1 cellular context compared by ENCODE assay signal in the genomic region with DNA sequence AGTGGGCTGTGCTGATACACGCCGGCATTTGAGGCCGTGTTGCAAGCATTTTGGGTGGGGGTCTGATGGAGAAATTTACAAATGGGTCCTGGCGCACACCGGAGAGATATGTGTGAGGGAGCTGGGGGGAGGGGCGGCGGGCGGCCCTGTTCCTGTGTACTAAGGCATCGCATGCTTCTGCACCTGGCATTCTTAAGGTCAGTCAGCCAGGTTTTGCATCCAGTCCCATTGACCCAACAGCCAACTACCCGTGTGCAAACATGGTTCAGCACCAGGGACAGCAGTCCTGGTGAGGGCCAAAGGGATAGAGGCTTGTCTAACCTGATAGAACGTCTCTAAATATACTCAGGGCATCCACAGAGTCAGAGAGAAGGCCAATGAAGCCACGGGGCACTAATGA.
TF ChIP-seq lines count a peak whose summit lies in the region.

No MANE protein-coding gene starts in this region.

TF ChIP-seq in GM23338, 12 proteins besides CTCF, POLR2A, EP300 and RAD21 (continued from another document):
- TF ChIP-seq, protein P1, sequence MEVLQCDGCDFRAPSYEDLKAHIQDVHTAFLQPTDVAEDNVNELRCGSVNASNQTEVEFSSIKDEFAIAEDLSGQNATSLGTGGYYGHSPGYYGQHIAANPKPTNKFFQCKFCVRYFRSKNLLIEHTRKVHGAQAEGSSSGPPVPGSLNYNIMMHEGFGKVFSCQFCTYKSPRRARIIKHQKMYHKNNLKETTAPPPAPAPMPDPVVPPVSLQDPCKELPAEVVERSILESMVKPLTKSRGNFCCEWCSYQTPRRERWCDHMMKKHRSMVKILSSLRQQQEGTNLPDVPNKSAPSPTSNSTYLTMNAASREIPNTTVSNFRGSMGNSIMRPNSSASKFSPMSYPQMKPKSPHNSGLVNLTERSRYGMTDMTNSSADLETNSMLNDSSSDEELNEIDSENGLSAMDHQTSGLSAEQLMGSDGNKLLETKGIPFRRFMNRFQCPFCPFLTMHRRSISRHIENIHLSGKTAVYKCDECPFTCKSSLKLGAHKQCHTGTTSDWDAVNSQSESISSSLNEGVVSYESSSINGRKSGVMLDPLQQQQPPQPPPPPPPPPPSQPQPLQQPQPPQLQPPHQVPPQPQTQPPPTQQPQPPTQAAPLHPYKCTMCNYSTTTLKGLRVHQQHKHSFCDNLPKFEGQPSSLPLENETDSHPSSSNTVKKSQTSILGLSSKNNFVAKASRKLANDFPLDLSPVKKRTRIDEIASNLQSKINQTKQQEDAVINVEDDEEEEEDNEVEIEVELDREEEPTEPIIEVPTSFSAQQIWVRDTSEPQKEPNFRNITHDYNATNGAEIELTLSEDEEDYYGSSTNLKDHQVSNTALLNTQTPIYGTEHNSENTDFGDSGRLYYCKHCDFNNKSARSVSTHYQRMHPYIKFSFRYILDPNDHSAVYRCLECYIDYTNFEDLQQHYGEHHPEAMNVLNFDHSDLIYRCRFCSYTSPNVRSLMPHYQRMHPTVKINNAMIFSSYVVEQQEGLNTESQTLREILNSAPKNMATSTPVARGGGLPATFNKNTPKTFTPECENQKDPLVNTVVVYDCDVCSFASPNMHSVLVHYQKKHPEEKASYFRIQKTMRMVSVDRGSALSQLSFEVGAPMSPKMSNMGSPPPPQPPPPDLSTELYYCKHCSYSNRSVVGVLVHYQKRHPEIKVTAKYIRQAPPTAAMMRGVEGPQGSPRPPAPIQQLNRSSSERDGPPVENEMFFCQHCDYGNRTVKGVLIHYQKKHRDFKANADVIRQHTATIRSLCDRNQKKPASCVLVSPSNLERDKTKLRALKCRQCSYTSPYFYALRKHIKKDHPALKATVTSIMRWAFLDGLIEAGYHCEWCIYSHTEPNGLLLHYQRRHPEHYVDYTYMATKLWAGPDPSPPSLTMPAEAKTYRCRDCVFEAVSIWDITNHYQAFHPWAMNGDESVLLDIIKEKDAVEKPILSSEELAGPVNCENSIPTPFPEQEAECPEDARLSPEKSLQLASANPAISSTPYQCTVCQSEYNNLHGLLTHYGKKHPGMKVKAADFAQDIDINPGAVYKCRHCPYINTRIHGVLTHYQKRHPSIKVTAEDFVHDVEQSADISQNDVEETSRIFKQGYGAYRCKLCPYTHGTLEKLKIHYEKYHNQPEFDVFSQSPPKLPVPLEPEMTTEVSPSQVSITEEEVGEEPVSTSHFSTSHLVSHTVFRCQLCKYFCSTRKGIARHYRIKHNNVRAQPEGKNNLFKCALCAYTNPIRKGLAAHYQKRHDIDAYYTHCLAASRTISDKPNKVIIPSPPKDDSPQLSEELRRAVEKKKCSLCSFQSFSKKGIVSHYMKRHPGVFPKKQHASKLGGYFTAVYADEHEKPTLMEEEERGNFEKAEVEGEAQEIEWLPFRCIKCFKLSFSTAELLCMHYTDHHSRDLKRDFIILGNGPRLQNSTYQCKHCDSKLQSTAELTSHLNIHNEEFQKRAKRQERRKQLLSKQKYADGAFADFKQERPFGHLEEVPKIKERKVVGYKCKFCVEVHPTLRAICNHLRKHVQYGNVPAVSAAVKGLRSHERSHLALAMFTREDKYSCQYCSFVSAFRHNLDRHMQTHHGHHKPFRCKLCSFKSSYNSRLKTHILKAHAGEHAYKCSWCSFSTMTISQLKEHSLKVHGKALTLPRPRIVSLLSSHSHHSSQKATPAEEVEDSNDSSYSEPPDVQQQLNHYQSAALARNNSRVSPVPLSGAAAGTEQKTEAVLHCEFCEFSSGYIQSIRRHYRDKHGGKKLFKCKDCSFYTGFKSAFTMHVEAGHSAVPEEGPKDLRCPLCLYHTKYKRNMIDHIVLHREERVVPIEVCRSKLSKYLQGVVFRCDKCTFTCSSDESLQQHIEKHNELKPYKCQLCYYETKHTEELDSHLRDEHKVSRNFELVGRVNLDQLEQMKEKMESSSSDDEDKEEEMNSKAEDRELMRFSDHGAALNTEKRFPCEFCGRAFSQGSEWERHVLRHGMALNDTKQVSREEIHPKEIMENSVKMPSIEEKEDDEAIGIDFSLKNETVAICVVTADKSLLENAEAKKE (CRISPR knock-in tag; IDR thresholded peaks at IDR 0.05) = peak; percentile 69; the same call in 1 of the 2 replicates
- no peak for TF ChIP-seq NANOG (IDR thresholded peaks at IDR 0.05; ENCODE audit: borderline replicate concordance)
- no peak for TF ChIP-seq STAT1 (IDR thresholded peaks at IDR 0.05; ENCODE audit: unreplicated experiment)
- TF ChIP-seq, protein P2, sequence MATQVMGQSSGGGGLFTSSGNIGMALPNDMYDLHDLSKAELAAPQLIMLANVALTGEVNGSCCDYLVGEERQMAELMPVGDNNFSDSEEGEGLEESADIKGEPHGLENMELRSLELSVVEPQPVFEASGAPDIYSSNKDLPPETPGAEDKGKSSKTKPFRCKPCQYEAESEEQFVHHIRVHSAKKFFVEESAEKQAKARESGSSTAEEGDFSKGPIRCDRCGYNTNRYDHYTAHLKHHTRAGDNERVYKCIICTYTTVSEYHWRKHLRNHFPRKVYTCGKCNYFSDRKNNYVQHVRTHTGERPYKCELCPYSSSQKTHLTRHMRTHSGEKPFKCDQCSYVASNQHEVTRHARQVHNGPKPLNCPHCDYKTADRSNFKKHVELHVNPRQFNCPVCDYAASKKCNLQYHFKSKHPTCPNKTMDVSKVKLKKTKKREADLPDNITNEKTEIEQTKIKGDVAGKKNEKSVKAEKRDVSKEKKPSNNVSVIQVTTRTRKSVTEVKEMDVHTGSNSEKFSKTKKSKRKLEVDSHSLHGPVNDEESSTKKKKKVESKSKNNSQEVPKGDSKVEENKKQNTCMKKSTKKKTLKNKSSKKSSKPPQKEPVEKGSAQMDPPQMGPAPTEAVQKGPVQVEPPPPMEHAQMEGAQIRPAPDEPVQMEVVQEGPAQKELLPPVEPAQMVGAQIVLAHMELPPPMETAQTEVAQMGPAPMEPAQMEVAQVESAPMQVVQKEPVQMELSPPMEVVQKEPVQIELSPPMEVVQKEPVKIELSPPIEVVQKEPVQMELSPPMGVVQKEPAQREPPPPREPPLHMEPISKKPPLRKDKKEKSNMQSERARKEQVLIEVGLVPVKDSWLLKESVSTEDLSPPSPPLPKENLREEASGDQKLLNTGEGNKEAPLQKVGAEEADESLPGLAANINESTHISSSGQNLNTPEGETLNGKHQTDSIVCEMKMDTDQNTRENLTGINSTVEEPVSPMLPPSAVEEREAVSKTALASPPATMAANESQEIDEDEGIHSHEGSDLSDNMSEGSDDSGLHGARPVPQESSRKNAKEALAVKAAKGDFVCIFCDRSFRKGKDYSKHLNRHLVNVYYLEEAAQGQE (IDR thresholded peaks at IDR 0.05; ENCODE audit: unreplicated experiment) = peak; percentile 98
- TF ChIP-seq ZNF331 (CRISPR knock-in tag; IDR thresholded peaks at IDR 0.05; ENCODE audit: low read depth) = no peak
- no peak for TF ChIP-seq ZNF114 (CRISPR knock-in tag; IDR thresholded peaks at IDR 0.05)
